In the genomic region with DNA sequence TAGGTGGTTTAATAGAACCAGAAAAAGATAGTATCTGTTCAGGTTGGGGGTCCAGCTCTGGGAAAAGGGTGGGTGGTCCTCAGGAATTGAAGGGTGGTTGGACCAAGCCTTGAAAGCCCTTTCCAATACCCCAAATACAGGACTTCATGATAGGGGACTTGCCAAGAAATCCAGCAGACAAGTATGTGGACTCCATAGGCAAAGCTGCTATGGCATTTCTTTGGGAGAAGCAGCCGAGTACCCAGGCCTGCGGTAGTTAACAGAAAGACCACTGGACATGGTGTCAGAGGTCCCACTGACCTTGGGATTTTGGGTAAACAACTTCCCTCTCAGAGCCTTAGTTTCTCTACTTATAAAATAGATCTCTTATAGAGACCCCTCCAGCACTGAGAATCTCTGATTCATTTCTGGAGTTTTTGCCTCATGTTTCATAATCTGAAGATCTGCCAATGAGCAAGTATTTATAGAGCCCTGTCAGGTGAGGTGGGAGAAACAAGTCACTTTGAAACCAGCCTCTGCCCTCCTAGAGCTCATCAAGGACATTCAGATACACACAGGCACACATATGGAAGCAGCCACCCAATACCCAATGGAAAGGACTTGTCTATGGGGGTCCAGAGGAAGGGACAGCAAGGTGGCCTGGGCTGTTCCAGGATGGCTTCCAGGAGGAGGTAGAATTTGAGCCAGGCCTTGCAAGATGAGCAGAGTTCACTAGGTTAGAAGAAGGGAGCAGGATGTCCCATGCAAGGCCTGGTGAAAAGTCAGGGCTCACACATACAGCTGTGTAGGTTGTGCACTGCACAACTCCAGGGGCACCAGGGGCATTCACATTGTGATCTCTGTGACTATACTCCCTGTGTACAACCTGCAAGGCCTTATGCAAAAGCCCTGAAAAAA, we compare ENCODE assay signal across 22 cellular contexts. TPM values are rescaled to one million over a fixed set of nuclear protein-coding genes. Genes with fewer than 3 reads are reported as not detected.
DNase-seq lines count a peak whose midpoint lies in the region; ATAC-seq, FAIRE-seq and TF ChIP-seq lines count a peak whose summit lies in the region.
"Had no signal": no experiment of that assay in that cellular context is flagged by ENCODE, and none has a peak within 500 bp of the region (broad histone marks: within the 10 kb centered on the region; RNA-seq: fewer than 3 reads in every experiment).

No MANE protein-coding gene starts in this region.

- H3K36me3 ChIP-seq in heart right ventricle, result no peaks in the 10 kb centered on the region
- H3K36me3 ChIP-seq in vagina, result no peaks in the 10 kb centered on the region

- H3K27me3 ChIP-seq in heart right ventricle, result no peaks in the 10 kb centered on the region
- no peaks in the 10 kb centered on the region for H3K27me3 ChIP-seq in vagina

- no peak for TF ChIP-seq POLR2A in vagina (IDR thresholded peaks at IDR 0.05)

- H3K4me1 ChIP-seq in heart right ventricle (peaks cover 4 to 38% (median 29%) of the 10 kb centered on the region in 9 donors), vagina (peaks cover 17% of the 10 kb centered on the region)

- FAIRE-seq in RCC 7860 (lab: Jason Lieb, UNC), result no peak
- FAIRE-seq: G401.6 had no signal

- peak overlapping the region in 8 of 10 donors; percentile 9 to 72 (median 44) for H3K27ac ChIP-seq in heart right ventricle
- peak overlapping the region; percentile 76 to 92 for H3K27ac ChIP-seq in coronary artery
- peak overlapping the region; percentile 56 for H3K27ac ChIP-seq in vagina
- H3K27ac ChIP-seq: SK-N-MC had no signal

- peaks cover 5% of the 10 kb centered on the region for H3K9me3 Mint-ChIP-seq in osteocyte (ENCODE audit: unreplicated experiment)
- H3K9me3 Mint-ChIP-seq: activated T-helper 2 cell treated with anti-CD3 and anti-CD28 coated beads, Interferon-gamma antibody, Interleukin-2, Interleukin-4, amounts not matched to agents 10 μg/mL and 5 μg/mL and 100 μg/mL, durations not matched to agents 14 hours and 24 hours and 36 hours had no signal

- H3K4me1 Mint-ChIP-seq in osteocyte (ENCODE audit: unreplicated experiment), result peaks cover 20% of the 10 kb centered on the region
- H3K4me1 Mint-ChIP-seq: naive B cell had no signal

- no peak overlapping the region for H3K4me3 Mint-ChIP-seq in osteocyte (ENCODE audit: unreplicated experiment)

- ATAC-seq in heart right ventricle (no peak), left cardiac atrium (no peak), HG02571 (IDR thresholded peaks at IDR 0.05; ENCODE audit: unreplicated experiment) (no peak), GM21367 (IDR thresholded peaks at IDR 0.05; ENCODE audit: unreplicated experiment) (no peak)

- peaks cover 30% of the 10 kb centered on the region for H3K27me3 Mint-ChIP-seq in osteocyte (ENCODE audit: unreplicated experiment)

- H3K27ac Mint-ChIP-seq in osteocyte (ENCODE audit: unreplicated experiment), result no peak overlapping the region
- H3K27ac Mint-ChIP-seq: activated T-helper 2 cell treated with anti-CD3 and anti-CD28 coated beads, Interferon-gamma antibody, Interleukin-2, Interleukin-4, amounts not matched to agents 10 μg/mL and 5 μg/mL and 100 μg/mL, durations not matched to agents 14 hours and 24 hours and 36 hours; naive B cell had no signal

- H3K4me3 ChIP-seq in heart right ventricle (no peak overlapping the region), coronary artery (no peak overlapping the region), vagina (no peak overlapping the region)
- H3K4me3 ChIP-seq: SK-N-MC had no signal

- intact Hi-C loops in heart right ventricle (cut with DNase I) (no loop called here), left cardiac atrium (cut with DNase I) (no loop called here), vagina (cut with DNase I) (no loop called here)

- H3K36me3 Mint-ChIP-seq in osteocyte (ENCODE audit: unreplicated experiment), result no peaks in the 10 kb centered on the region

- TF ChIP-seq CTCF in heart right ventricle (IDR thresholded peaks at IDR 0.05), result no peak
- no peak for TF ChIP-seq CTCF in coronary artery (IDR thresholded peaks at IDR 0.05)
- TF ChIP-seq CTCF in osteocyte (IDR thresholded peaks at IDR 0.05), result no peak
- no peak for TF ChIP-seq CTCF in vagina (IDR thresholded peaks at IDR 0.05)

- DNase-seq in heart right ventricle (no peak), left cardiac atrium (no peak), coronary artery (ENCODE audit: low spot score) (peak; percentile 70), osteocyte (ENCODE audit: extremely low spot score, unreplicated experiment) (peak; percentile 40), vagina (ENCODE audit: extremely low spot score in 2 of 2) (peak; percentile 67 to 81), RCC 7860 (ENCODE audit: low spot score) (no peak)
- DNase-seq: activated CD4-positive, alpha-beta T cell treated with anti-CD3 and anti-CD28 coated beads, Interleukin-2, amount 50 U/mL, for 1 hour; amniotic stem cell; naive B cell; NCI-H1930; NCI-H524 treated with DMSO at 0.1 percent for 48 hours; stimulated activated CD4-positive, alpha-beta T cell treated with anti-CD3 and anti-CD28 coated beads, Interleukin-15, amount 100 ng/mL, for 24 hours had no signal

- H3K9me3 ChIP-seq in heart right ventricle, result peaks cover 0 to 3% (median 0%) of the 10 kb centered on the region in 11 donors
- H3K9me3 ChIP-seq in vagina, result no peaks in the 10 kb centered on the region

- 83 to 93% methylated on average over 2 of the region's 2 CpGs for WGBS in heart right ventricle, 2 donors

RNA-seq across cellular contexts. Expression of gene ACCSL, which starts 31.0 kb away (rescaled TPM):
- not detected for total RNA-seq in heart right ventricle
- polyA plus RNA-seq in heart right ventricle, result not detected
- total RNA-seq in left cardiac atrium, result not detected
- not detected in 2 replicates for total RNA-seq in osteocyte
- total RNA-seq in vagina, result not detected
- total RNA-seq: activated T-helper 2 cell treated with anti-CD3 and anti-CD28 coated beads, Interferon-gamma antibody, Interleukin-2, Interleukin-4, amounts not matched to agents 10 μg/mL and 5 μg/mL and 100 μg/mL, durations not matched to agents 14 hours and 24 hours and 36 hours; dermis microvascular lymphatic vessel endothelial cell; MCF 10A; OCI-LY7; pulmonary artery endothelial cell had no signal
- polyA plus RNA-seq: liver had no signal

RNA-seq across cellular contexts. Expression of gene ACCS, which starts 49.3 kb away (rescaled TPM):
- total RNA-seq in heart right ventricle, result 10 to 100 TPM in 2 of 10 donors, 1 to 10 TPM in 8; 5.5 to 19.6 (median 8.2) TPM
- 10 to 100 TPM in 1 of 2 donors, 1 to 10 TPM in 1; 2.6 to 32.7 TPM for polyA plus RNA-seq in heart right ventricle
- total RNA-seq in left cardiac atrium, result 1 to 10 TPM; 8.5 to 9.1 TPM
- total RNA-seq in osteocyte, result 4.3 and 4.5 TPM in 2 replicates
- 8.1 TPM for total RNA-seq in vagina
- total RNA-seq: OCI-LY7 had no signal

Comparison
In these comparisons a context has a peak if more than half of its experiments do, and no peak if none do; other contexts are left out.
1. DNase-seq: peak in coronary artery (single experiment), osteocyte (single experiment) and vagina (2 of 2); none in heart right ventricle (0 of 2), left cardiac atrium (single experiment) and RCC 7860 (single experiment).
2. Peak in every context shown above with its lines, with median percentiles within 50 percentile points of each other: H3K27ac ChIP-seq.